In genomic region chr10:1050145-1050544, GRCh38 we compare ENCODE assay signal across 8 cellular contexts. TPM values are rescaled to one million over a fixed set of nuclear protein-coding genes. Genes with fewer than 3 reads are reported as not detected.
DNase-seq lines count a peak whose midpoint lies in the region; ATAC-seq and TF ChIP-seq lines count a peak whose summit lies in the region.

No MANE protein-coding gene starts in this region.

- H2AFZ ChIP-seq in hepatocyte = no peak overlapping the region

- H3K27me3 ChIP-seq in hepatocyte (no peaks in the 10 kb centered on the region), stomach (no peaks in the 10 kb centered on the region)

- no peaks in the 10 kb centered on the region for H3K9me2 ChIP-seq in hepatocyte (replicated peaks; ENCODE audit: insufficient read depth)

- ATAC-seq in activated CD8-positive, alpha-beta T cell treated with anti-CD3 and anti-CD28 coated beads, Interleukin-2, amount 10 ng/mL, durations not matched to agents 7 days and 5 days = no peak
- no peak for ATAC-seq in HG02642 (IDR thresholded peaks at IDR 0.05; ENCODE audit: poor library complexity, unreplicated experiment)

- no peaks in the 10 kb centered on the region for H3K36me3 ChIP-seq in hepatocyte (replicated peaks; ENCODE audit: insufficient read depth, low read depth)
- peaks cover 0 to 29% (median 26%) of the 10 kb centered on the region in 4 donors for H3K36me3 ChIP-seq in stomach

- H3K4me2 ChIP-seq in hepatocyte = peak overlapping the region; percentile 85

- H3K9me3 ChIP-seq in hepatocyte (ENCODE audit: low read depth) = no peaks in the 10 kb centered on the region
- H3K9me3 ChIP-seq in stomach = no peaks in the 10 kb centered on the region

- peak; percentile 71 for DNase-seq in activated effector memory CD4-positive, alpha-beta T cell treated with anti-CD3 and anti-CD28 coated beads, Interleukin-2, amount 50 U/mL, for 16 hours
- no peak for DNase-seq in activated effector memory CD4-positive, alpha-beta T cell treated with Interleukin-2 at 50 U/mL for 16 hours
- DNase-seq in activated CD8-positive, alpha-beta T cell treated with anti-CD3 and anti-CD28 coated beads, Interleukin-2, amount 10 ng/mL, durations not matched to agents 7 days and 5 days = no peak
- peak; percentile 72 for DNase-seq in hepatocyte (ENCODE audit: low spot score)
- DNase-seq in stomach = no peak
- no peak for DNase-seq in HPDE6-E6E7 (ENCODE audit: extremely low spot score)
- no peak for DNase-seq in stimulated activated CD4-positive, alpha-beta T cell treated with anti-CD3 and anti-CD28 coated beads, Interleukin-4, amount 100 ng/mL, for 1 hour

- TF ChIP-seq EP300 in stomach (IDR thresholded peaks at IDR 0.05) = no peak

- intact Hi-C loops in stomach (cut with DNase I; ENCODE audit: low total_unique reads) = no loop called here

- POLR2A ChIA-PET in activated CD8-positive, alpha-beta T cell treated with anti-CD3 and anti-CD28 coated beads, Interleukin-2, amount 10 ng/mL, durations not matched to agents 7 days and 5 days (lab: Charles Lee) = interaction anchor here (1.5 kb wide), 1 partner anchor 13 kb away, joined by 3 read pairs; no protein-coding TSS in a partner anchor

- H3K36me3 Mint-ChIP-seq in activated CD8-positive, alpha-beta T cell treated with anti-CD3 and anti-CD28 coated beads, Interleukin-2, amount 10 ng/mL, durations not matched to agents 7 days and 5 days (ENCODE audit: low read depth) = peaks cover 57% of the 10 kb centered on the region

- peaks cover 66% of the 10 kb centered on the region for H3K4me1 Mint-ChIP-seq in activated CD8-positive, alpha-beta T cell treated with anti-CD3 and anti-CD28 coated beads, Interleukin-2, amount 10 ng/mL, durations not matched to agents 7 days and 5 days (ENCODE audit: low read depth)

- peak overlapping the region; percentile 61 for H3K4me3 ChIP-seq in hepatocyte
- peak overlapping the region; percentile 66 to 80 (median 74) for H3K4me3 ChIP-seq in stomach

- CTCF ChIA-PET in activated CD8-positive, alpha-beta T cell treated with anti-CD3 and anti-CD28 coated beads, Interleukin-2, amount 10 ng/mL, durations not matched to agents 7 days and 5 days (lab: Charles Lee) = interaction anchor here (0.6 to 1.1 kb wide), 4 partner anchors 12 to 23 kb away, joined by 3 read pairs; no protein-coding TSS in a partner anchor

- no peaks in the 10 kb centered on the region for H3K27me3 Mint-ChIP-seq in activated CD8-positive, alpha-beta T cell treated with anti-CD3 and anti-CD28 coated beads, Interleukin-2, amount 10 ng/mL, durations not matched to agents 7 days and 5 days (ENCODE audit: low read depth)

- TF ChIP-seq CTCF in hepatocyte (IDR thresholded peaks at IDR 0.05; ENCODE audit: poor library complexity) (no peak), stomach (IDR thresholded peaks at IDR 0.05) (no peak)

- TF ChIP-seq POLR2A in stomach (IDR thresholded peaks at IDR 0.05) = no peak

- peaks cover 24% of the 10 kb centered on the region for H3K4me1 ChIP-seq in hepatocyte (ENCODE audit: insufficient read depth)
- peaks cover 23 to 77% (median 62%) of the 10 kb centered on the region in 4 donors for H3K4me1 ChIP-seq in stomach

- 7% methylated on average over 5 of the region's 5 CpGs for WGBS in hepatocyte (ENCODE audit: low lambda C conversion rate, missing lambda C conversion rate)
- WGBS in stomach, 5 donors = 15 to 25% (median 20%) methylated on average over 5 of the region's 5 CpGs

- peaks cover 76% of the 10 kb centered on the region for H3K79me2 ChIP-seq in hepatocyte

- peak overlapping the region; percentile 94 for H3K4me3 Mint-ChIP-seq in activated CD8-positive, alpha-beta T cell treated with anti-CD3 and anti-CD28 coated beads, Interleukin-2, amount 10 ng/mL, durations not matched to agents 7 days and 5 days

- no peaks in the 10 kb centered on the region for H3K9me3 Mint-ChIP-seq in activated CD8-positive, alpha-beta T cell treated with anti-CD3 and anti-CD28 coated beads, Interleukin-2, amount 10 ng/mL, durations not matched to agents 7 days and 5 days (ENCODE audit: insufficient read depth)

- H4K20me1 ChIP-seq in hepatocyte (ENCODE audit: insufficient read depth, poor library complexity, severe bottlenecking) = peaks cover 41% of the 10 kb centered on the region

- peak overlapping the region; percentile 94 for H3K27ac ChIP-seq in hepatocyte
- H3K27ac ChIP-seq in stomach = peak overlapping the region; percentile 90 to 100 (median 98)

- H3K27ac Mint-ChIP-seq in activated CD8-positive, alpha-beta T cell treated with anti-CD3 and anti-CD28 coated beads, Interleukin-2, amount 10 ng/mL, durations not matched to agents 7 days and 5 days = peak overlapping the region; percentile 99

RNA-seq across cellular contexts. Expression of gene IDI1, which starts 1.2 kb away (rescaled TPM):
- total RNA-seq in activated CD8-positive, alpha-beta T cell treated with anti-CD3 and anti-CD28 coated beads, Interleukin-2, amount 10 ng/mL, durations not matched to agents 7 days and 5 days = 10 to 100 TPM; 64.7 to 65.3 TPM
- 270 and 303 TPM in 2 replicates for total RNA-seq in hepatocyte
- polyA plus RNA-seq in hepatocyte = 214 and 228 TPM in 2 replicates
- total RNA-seq in stomach = 10 to 100 TPM; 18.4 to 79.1 (median 21.6) TPM
- 10 to 100 TPM; 31.6 to 76.5 (median 54.7) TPM for polyA plus RNA-seq in stomach

RNA-seq across cellular contexts. Expression of gene WDR37, which starts 6.0 kb away (rescaled TPM):
- 10 to 100 TPM; 24.9 to 27.0 TPM for total RNA-seq in activated CD8-positive, alpha-beta T cell treated with anti-CD3 and anti-CD28 coated beads, Interleukin-2, amount 10 ng/mL, durations not matched to agents 7 days and 5 days
- 12.3 and 15.2 TPM in 2 replicates for total RNA-seq in hepatocyte
- polyA plus RNA-seq in hepatocyte = 8.6 and 13.2 TPM in 2 replicates
- 100 to 1,000 TPM in 1 of 5 donors, 10 to 100 TPM in 4; 11.9 to 165 (median 18.0) TPM for total RNA-seq in stomach
- 1 to 10 TPM; 5.3 to 5.7 (median 5.3) TPM for polyA plus RNA-seq in stomach

RNA-seq across cellular contexts. Expression of gene IDI2, which starts 24.5 kb away (rescaled TPM):
- not detected for total RNA-seq in activated CD8-positive, alpha-beta T cell treated with anti-CD3 and anti-CD28 coated beads, Interleukin-2, amount 10 ng/mL, durations not matched to agents 7 days and 5 days
- total RNA-seq in hepatocyte (0.33 TPM in 1 of 2 replicates, not detected in the other), stomach (1 to 10 TPM in 1 of 5 donors, not detected in 4; 2.9 TPM)
- polyA plus RNA-seq in hepatocyte (0.29 TPM in 1 of 2 replicates, not detected in the other), stomach (not detected)

Comparison
In these comparisons a context has a peak if more than half of its experiments do, and no peak if none do; other contexts are left out.
1. DNase-seq: peak in activated effector memory CD4-positive, alpha-beta T cell treated with anti-CD3 and anti-CD28 coated beads, Interleukin-2, amount 50 U/mL, for 16 hours (single experiment) and hepatocyte (single experiment); none in activated effector memory CD4-positive, alpha-beta T cell treated with Interleukin-2 at 50 U/mL for 16 hours (single experiment), activated CD8-positive, alpha-beta T cell treated with anti-CD3 and anti-CD28 coated beads, Interleukin-2, amount 10 ng/mL, durations not matched to agents 7 days and 5 days (single experiment), stomach (single experiment), HPDE6-E6E7 (single experiment) and stimulated activated CD4-positive, alpha-beta T cell treated with anti-CD3 and anti-CD28 coated beads, Interleukin-4, amount 100 ng/mL, for 1 hour (single experiment).